8 cellular contexts compared by ENCODE assay signal in the genomic region with DNA sequence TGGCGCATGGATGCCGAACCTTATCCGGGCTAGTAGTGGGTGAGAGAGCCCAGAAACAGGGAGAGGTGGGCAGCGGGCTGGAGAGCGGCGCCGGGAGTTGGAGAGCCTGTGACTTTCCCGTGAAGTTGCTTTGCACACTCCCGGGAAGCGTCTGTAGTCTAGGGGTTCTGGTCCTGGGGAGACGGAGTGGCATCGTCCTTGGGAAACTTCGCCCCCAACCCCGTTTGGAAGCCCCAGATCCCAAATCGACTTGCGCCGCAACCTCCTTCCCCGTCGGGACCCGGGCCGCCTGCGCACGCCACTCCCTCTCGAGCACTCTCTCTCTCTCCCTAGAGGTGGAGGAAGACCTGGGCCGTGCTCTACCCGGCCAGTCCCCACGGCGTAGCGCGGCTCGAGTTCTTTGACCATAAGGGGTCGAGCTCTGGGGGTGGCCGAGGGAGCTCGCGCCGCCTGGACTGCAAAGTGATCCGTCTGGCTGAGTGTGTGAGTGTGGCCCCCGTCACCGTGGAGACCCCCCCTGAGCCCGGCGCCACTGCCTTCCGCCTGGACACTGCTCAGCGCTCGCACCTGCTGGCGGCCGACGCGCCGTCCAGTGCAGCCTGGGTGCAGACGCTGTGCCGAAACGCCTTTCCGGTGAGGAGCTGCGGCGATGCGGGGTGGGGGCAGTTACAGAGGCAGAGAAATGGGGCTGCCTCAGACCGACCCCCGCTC. TPM values are rescaled to one million over a fixed set of nuclear protein-coding genes. Genes with fewer than 3 reads are reported as not detected.
DNase-seq lines count a peak whose midpoint lies in the region; ATAC-seq and TF ChIP-seq lines count a peak whose summit lies in the region.

No MANE protein-coding gene starts in this region.

- DNase-seq in CD4-positive, CD25-positive, alpha-beta regulatory T cell: peak in 2 of 3 donors; percentile 43 to 58
- peak; percentile 63 for DNase-seq in activated CD4-positive, alpha-beta T cell treated with anti-CD3 and anti-CD28 coated beads for 48 hours
- peak; percentile 48 for DNase-seq in endothelial cell (ENCODE audit: low spot score)
- peak; percentile 59 to 60 for DNase-seq in thyroid gland
- no peak for DNase-seq in cerebellum (ENCODE audit: low spot score)

- H3K27ac Mint-ChIP-seq in CD4-positive, CD25-positive, alpha-beta regulatory T cell: peak overlapping the region in 2 of 3 donors; percentile 89 to 90
- peak overlapping the region; percentile 67 for H3K27ac Mint-ChIP-seq in endothelial cell (ENCODE audit: unreplicated experiment)

- H3K4me1 Mint-ChIP-seq in CD4-positive, CD25-positive, alpha-beta regulatory T cell: peaks cover 0 to 30% (median 9%) of the 10 kb centered on the region in 4 donors
- H3K4me1 Mint-ChIP-seq in endothelial cell (ENCODE audit: unreplicated experiment): peaks cover 26% of the 10 kb centered on the region

- H3K27me3 Mint-ChIP-seq in CD4-positive, CD25-positive, alpha-beta regulatory T cell: peaks cover 28% of the 10 kb centered on the region
- H3K27me3 Mint-ChIP-seq in endothelial cell (ENCODE audit: unreplicated experiment): peaks cover 4% of the 10 kb centered on the region

- H3K9me3 Mint-ChIP-seq in CD4-positive, CD25-positive, alpha-beta regulatory T cell: peaks cover 0 to 3% (median 0%) of the 10 kb centered on the region in 7 donors
- H3K9me3 Mint-ChIP-seq in endothelial cell (ENCODE audit: unreplicated experiment): no peaks in the 10 kb centered on the region

- peak overlapping the region; percentile 95 to 96 (median 96) for H3K4me3 Mint-ChIP-seq in CD4-positive, CD25-positive, alpha-beta regulatory T cell
- peak overlapping the region; percentile 95 for H3K4me3 Mint-ChIP-seq in endothelial cell (ENCODE audit: unreplicated experiment)

- intact Hi-C loops in thyroid gland (cut with DNase I): no loop called here

- peaks cover 6% of the 10 kb centered on the region for H3K27me3 ChIP-seq in CD4-positive, CD25-positive, alpha-beta regulatory T cell (ENCODE audit: control insufficient read depth, insufficient read depth, low read length)
- H3K27me3 ChIP-seq in HUES6 (ENCODE audit: control insufficient read depth, insufficient read depth, low read length): peaks cover 66% of the 10 kb centered on the region
- peaks cover 3% of the 10 kb centered on the region for H3K27me3 ChIP-seq in mucosa of stomach (ENCODE audit: control insufficient read depth, insufficient read depth, low read length)
- H3K27me3 ChIP-seq in thyroid gland: no peaks in the 10 kb centered on the region

- peak overlapping the region; percentile 70 for H3K9ac ChIP-seq in HUES6 (ENCODE audit: low read length)
- H3K9ac ChIP-seq in mucosa of stomach (ENCODE audit: low read length): peak overlapping the region; percentile 79

- H3K4me3 ChIP-seq in CD4-positive, CD25-positive, alpha-beta regulatory T cell (ENCODE audit: low read depth, low read length): peak overlapping the region; percentile 82
- peak overlapping the region; percentile 81 for H3K4me3 ChIP-seq in HUES6 (ENCODE audit: low read depth, low read length)
- peak overlapping the region; percentile 51 for H3K4me3 ChIP-seq in mucosa of stomach (ENCODE audit: low read length)
- H3K4me3 ChIP-seq in thyroid gland (replicated peaks in 1 of 3): peak overlapping the region; percentile 66 to 94 (median 89)

- TF ChIP-seq POLR2A in thyroid gland (IDR thresholded peaks at IDR 0.05): no peak

- no peaks in the 10 kb centered on the region for H3K36me3 Mint-ChIP-seq in CD4-positive, CD25-positive, alpha-beta regulatory T cell
- H3K36me3 Mint-ChIP-seq in endothelial cell (ENCODE audit: low read depth, unreplicated experiment): peaks cover 11% of the 10 kb centered on the region

- WGBS in thyroid gland, 2 donors: 2 to 6% methylated on average over 12 to 32 of the region's 58 CpGs

- peak overlapping the region; percentile 70 for H3K27ac ChIP-seq in CD4-positive, CD25-positive, alpha-beta regulatory T cell (ENCODE audit: insufficient read depth, low read length, poor library complexity, severe bottlenecking)
- H3K27ac ChIP-seq in HUES6 (ENCODE audit: low read depth, low read length): no peak overlapping the region
- peak overlapping the region; percentile 75 to 89 (median 86) for H3K27ac ChIP-seq in thyroid gland

- H3K9me3 ChIP-seq in CD4-positive, CD25-positive, alpha-beta regulatory T cell (ENCODE audit: control insufficient read depth in 2 of 2, low read length in 2 of 2): no peaks in the 10 kb centered on the region
- H3K9me3 ChIP-seq in HUES6 (ENCODE audit: control insufficient read depth, insufficient read depth, low read depth, low read length) (no peaks in the 10 kb centered on the region), mucosa of stomach (ENCODE audit: control insufficient read depth, low read length) (no peaks in the 10 kb centered on the region), thyroid gland (no peaks in the 10 kb centered on the region)

- H3K36me3 ChIP-seq in CD4-positive, CD25-positive, alpha-beta regulatory T cell (ENCODE audit: control insufficient read depth, insufficient read depth, low read length): peaks cover 6% of the 10 kb centered on the region
- H3K36me3 ChIP-seq in HUES6 (ENCODE audit: control insufficient read depth, insufficient read depth, low read length) (peaks cover 5% of the 10 kb centered on the region; the same call in 1 of the 2 replicates), mucosa of stomach (ENCODE audit: control insufficient read depth, insufficient read depth, low read length) (no peaks in the 10 kb centered on the region), thyroid gland (peaks cover 0 to 6% of the 10 kb centered on the region in 2 donors)

- ATAC-seq in CD4-positive, CD25-positive, alpha-beta regulatory T cell (ENCODE audit: low read depth in 2 of 2): peak; percentile 35 to 43
- peak; percentile 40 for ATAC-seq in GM19438 (IDR thresholded peaks at IDR 0.05; ENCODE audit: low read depth, unreplicated experiment)

- no peak for TF ChIP-seq CTCF in endothelial cell (IDR thresholded peaks at IDR 0.05; ENCODE audit: unreplicated experiment)
- TF ChIP-seq CTCF in thyroid gland (IDR thresholded peaks at IDR 0.05): peak in 2 of 6 experiments; percentile 5 to 15

- H3K4me1 ChIP-seq in CD4-positive, CD25-positive, alpha-beta regulatory T cell (ENCODE audit: control insufficient read depth, insufficient read depth, low read length, poor library complexity, severe bottlenecking): peaks cover 29% of the 10 kb centered on the region
- peaks cover 23% of the 10 kb centered on the region for H3K4me1 ChIP-seq in HUES6 (ENCODE audit: control insufficient read depth, insufficient read depth, low read length)
- H3K4me1 ChIP-seq in mucosa of stomach (ENCODE audit: control insufficient read depth, insufficient read depth, low read length): peaks cover 28% of the 10 kb centered on the region
- H3K4me1 ChIP-seq in thyroid gland: peaks cover 0 to 8% of the 10 kb centered on the region in 2 donors

RNA-seq across cellular contexts. Expression of a gene that starts 0.5 kb away (rescaled TPM):
- total RNA-seq in CD4-positive, CD25-positive, alpha-beta regulatory T cell: 19.8 TPM
- polyA plus RNA-seq in CD4-positive, CD25-positive, alpha-beta regulatory T cell: 10 to 100 TPM; 29.9 to 39.3 (median 33.7) TPM
- 27.8 TPM for total RNA-seq in endothelial cell (ENCODE audit: unreplicated experiment)
- total RNA-seq in thyroid gland: 10 to 100 TPM; 14.4 to 19.4 (median 18.4) TPM
- 2.4 TPM for total RNA-seq in cerebellum

RNA-seq across cellular contexts. Expression of a gene that starts 1.2 kb away (rescaled TPM):
- total RNA-seq in CD4-positive, CD25-positive, alpha-beta regulatory T cell: 1.1 TPM
- polyA plus RNA-seq in CD4-positive, CD25-positive, alpha-beta regulatory T cell: under 1 TPM in 1 of 4 donors, not detected in 3; 0.09 TPM
- total RNA-seq in endothelial cell (ENCODE audit: unreplicated experiment) (10.0 TPM), thyroid gland (1 to 10 TPM in 3 of 4 donors, under 1 TPM in 1; 0.98 to 5.6 (median 2.2) TPM), cerebellum (7.0 TPM)

RNA-seq across cellular contexts. Expression of a gene that starts 25.2 kb away (rescaled TPM):
- total RNA-seq in CD4-positive, CD25-positive, alpha-beta regulatory T cell: 25.8 TPM
- polyA plus RNA-seq in CD4-positive, CD25-positive, alpha-beta regulatory T cell: 10 to 100 TPM; 26.6 to 34.1 (median 30.5) TPM
- 44.3 TPM for total RNA-seq in endothelial cell (ENCODE audit: unreplicated experiment)
- total RNA-seq in thyroid gland: 10 to 100 TPM; 27.3 to 45.9 (median 37.5) TPM
- total RNA-seq in cerebellum: 26.2 TPM

RNA-seq across cellular contexts. Expression of a gene that starts 25.5 kb away (rescaled TPM):
- 183 TPM for total RNA-seq in CD4-positive, CD25-positive, alpha-beta regulatory T cell
- polyA plus RNA-seq in CD4-positive, CD25-positive, alpha-beta regulatory T cell: 100 to 1,000 TPM in 2 of 4 donors, 10 to 100 TPM in 2; 85.7 to 112 (median 99.7) TPM
- total RNA-seq in endothelial cell (ENCODE audit: unreplicated experiment) (117 TPM), thyroid gland (100 to 1,000 TPM in 3 of 4 donors, 10 to 100 TPM in 1; 93.7 to 168 (median 112) TPM), cerebellum (35.0 TPM)

RNA-seq across cellular contexts. Expression of a gene that starts 28.9 kb away (rescaled TPM):
- 0.15 TPM for total RNA-seq in CD4-positive, CD25-positive, alpha-beta regulatory T cell
- polyA plus RNA-seq in CD4-positive, CD25-positive, alpha-beta regulatory T cell: not detected
- total RNA-seq in endothelial cell (ENCODE audit: unreplicated experiment): 3.5 TPM
- not detected for total RNA-seq in thyroid gland
- total RNA-seq in cerebellum: 0.45 TPM
